9 cellular contexts compared by ENCODE assay signal in the genomic region with DNA sequence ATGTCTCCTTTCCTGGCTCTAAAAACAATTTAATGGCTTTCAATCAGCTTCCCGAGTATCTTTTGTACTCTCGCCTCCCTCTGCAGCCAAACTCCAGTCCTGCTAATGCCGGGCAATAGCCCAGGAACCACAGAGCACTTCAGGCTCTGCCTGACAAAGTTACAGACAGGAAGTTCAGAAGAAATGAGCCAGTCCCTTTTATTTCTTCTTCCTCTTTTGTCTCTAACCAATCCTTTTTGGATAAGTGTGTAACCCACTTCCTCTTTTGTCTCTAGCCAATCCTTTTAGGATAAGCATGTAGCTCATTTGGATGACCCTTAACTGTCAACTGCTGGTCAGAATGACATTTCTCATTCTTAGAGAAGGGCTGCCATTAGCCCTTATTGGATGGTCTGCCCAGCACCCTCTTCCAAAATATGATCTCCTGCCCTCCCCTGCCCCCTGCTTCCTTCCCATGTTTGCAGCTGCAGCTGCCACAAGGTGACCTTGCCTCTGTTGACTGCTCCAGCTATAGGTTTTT. TPM values are rescaled to one million over a fixed set of nuclear protein-coding genes. Genes with fewer than 3 reads are reported as not detected.
DNase-seq lines count a peak whose midpoint lies in the region; ATAC-seq and TF ChIP-seq lines count a peak whose summit lies in the region.
"Had no signal": no experiment of that assay in that cellular context is flagged by ENCODE, and none has a peak within 500 bp of the region (broad histone marks: within the 10 kb centered on the region; RNA-seq: fewer than 3 reads in every experiment).

No MANE protein-coding gene starts in this region.

- intact Hi-C loops in esophagus muscularis mucosa (cut with DNase I) (no loop called here), psoas muscle (cut with DNase I) (no loop called here)

- H3K36me3 Mint-ChIP-seq in CD8-positive, alpha-beta memory T cell = no peaks in the 10 kb centered on the region

- peak overlapping the region in 7 of 8 donors; percentile 40 to 88 (median 76) for H3K27ac Mint-ChIP-seq in CD8-positive, alpha-beta memory T cell

- no peaks in the 10 kb centered on the region for H3K27me3 ChIP-seq in CD8-positive, alpha-beta memory T cell (ENCODE audit: insufficient read depth, low read length, poor library complexity, severe bottlenecking)
- H3K27me3 ChIP-seq in esophagus muscularis mucosa (no peaks in the 10 kb centered on the region), psoas muscle (ENCODE audit: insufficient read depth in 3 of 3, low read length in 2 of 3) (no peaks in the 10 kb centered on the region)

- TF ChIP-seq POLR2A in esophagus muscularis mucosa (IDR thresholded peaks at IDR 0.05; ENCODE audit: low read depth) = no peak

- POLR2A ChIA-PET in CD8-positive, alpha-beta memory T cell (lab: Charles Lee) = interaction anchor here (0.6 kb wide), 1 partner anchor 1101 kb away, joined by 5 read pairs; no protein-coding TSS in a partner anchor

- no peaks in the 10 kb centered on the region for H3K36me3 ChIP-seq in CD8-positive, alpha-beta memory T cell (ENCODE audit: insufficient read depth, low read length)
- H3K36me3 ChIP-seq in esophagus muscularis mucosa (peaks cover 0 to 12% (median 3%) of the 10 kb centered on the region in 4 donors), psoas muscle (ENCODE audit: insufficient read depth in 1 of 2, low read depth in 1 of 2) (peaks cover 0 to 3% of the 10 kb centered on the region in 2 donors)

- no peak for TF ChIP-seq EP300 in esophagus muscularis mucosa (IDR thresholded peaks at IDR 0.05)

- H3K9me3 ChIP-seq in CD8-positive, alpha-beta memory T cell (ENCODE audit: low read length) = no peaks in the 10 kb centered on the region
- H3K9me3 ChIP-seq in esophagus muscularis mucosa = no peaks in the 10 kb centered on the region
- H3K9me3 ChIP-seq in psoas muscle = no peaks in the 10 kb centered on the region

- DNase-seq in CD8-positive, alpha-beta memory T cell = no peak
- peak; percentile 89 for DNase-seq in OCI-M2 (lab: John Stamatoyannopoulos, UW; ENCODE audit: unreplicated experiment)
- DNase-seq in esophagus muscularis mucosa (ENCODE audit: extremely low spot score) = no peak
- peak in 1 of 2 donors; percentile 27 for DNase-seq in psoas muscle
- no peak for DNase-seq in effector CD4-positive, alpha-beta T cell
- DNase-seq in NCI-H526 treated with DMSO at 0.1 percent for 48 hours (lab: John Stamatoyannopoulos, UW) = no peak

- peak overlapping the region in 2 of 7 donors; percentile 18 to 50 for H3K4me3 Mint-ChIP-seq in CD8-positive, alpha-beta memory T cell

- peaks cover 0 to 1% of the 10 kb centered on the region in 2 donors for H3K27me3 Mint-ChIP-seq in CD8-positive, alpha-beta memory T cell

- WGBS in esophagus muscularis mucosa = 19% methylated on average over 3 of the region's 3 CpGs
- 19 to 30% (median 29%) methylated on average over 3 of the region's 3 CpGs for WGBS in psoas muscle, 3 donors

- ATAC-seq in GM21515 (IDR thresholded peaks at IDR 0.05; ENCODE audit: unreplicated experiment) (peak; percentile 51), psoas muscle (peak; percentile 53 to 63 (median 60)), HG02884 (IDR thresholded peaks at IDR 0.05; ENCODE audit: unreplicated experiment) (no peak)

- no peak overlapping the region for H3K4me3 ChIP-seq in CD8-positive, alpha-beta memory T cell (ENCODE audit: low read length)
- H3K4me3 ChIP-seq in esophagus muscularis mucosa = no peak overlapping the region
- no peak overlapping the region for H3K4me3 ChIP-seq in psoas muscle

- no peaks in the 10 kb centered on the region for H3K9me3 Mint-ChIP-seq in CD8-positive, alpha-beta memory T cell

- H3K4me1 ChIP-seq in CD8-positive, alpha-beta memory T cell (ENCODE audit: insufficient read depth, low read length) = peaks cover 35% of the 10 kb centered on the region
- H3K4me1 ChIP-seq in esophagus muscularis mucosa (peaks cover 12 to 16% (median 14%) of the 10 kb centered on the region in 4 donors), psoas muscle (peaks cover 9% of the 10 kb centered on the region)

- TF ChIP-seq CTCF in esophagus muscularis mucosa (IDR thresholded peaks at IDR 0.05) = no peak
- no peak for TF ChIP-seq CTCF in psoas muscle (IDR thresholded peaks at IDR 0.05)

- peaks cover 22 to 34% (median 33%) of the 10 kb centered on the region in 3 donors for H3K4me1 Mint-ChIP-seq in CD8-positive, alpha-beta memory T cell

- peak overlapping the region; percentile 33 for H3K27ac ChIP-seq in CD8-positive, alpha-beta memory T cell (ENCODE audit: low read depth, low read length)
- peak overlapping the region; percentile 32 to 67 (median 56) for H3K27ac ChIP-seq in esophagus muscularis mucosa (replicated peaks in 1 of 4)
- H3K27ac ChIP-seq in psoas muscle = peak overlapping the region; percentile 13
- H3K27ac ChIP-seq: epithelial cell of prostate had no signal

- CTCF ChIA-PET in CD8-positive, alpha-beta memory T cell (lab: Charles Lee) = interaction anchor here (1.2 to 2.7 kb wide), 6 partner anchors 8 to 181 kb away, joined by 4 to 13 read pairs (median 6); a partner anchor contains a TSS

RNA-seq across cellular contexts. Expression of a gene that starts 6.4 kb away (rescaled TPM):
- 10 to 100 TPM; 12.1 to 15.2 TPM for total RNA-seq in CD8-positive, alpha-beta memory T cell
- 12.0 TPM for polyA plus RNA-seq in CD8-positive, alpha-beta memory T cell
- total RNA-seq in esophagus muscularis mucosa = 10 to 100 TPM in 2 of 4 donors, 1 to 10 TPM in 2; 6.3 to 15.1 (median 11.2) TPM
- 10 to 100 TPM; 12.8 to 20.7 (median 14.3) TPM for total RNA-seq in psoas muscle
- 1 to 10 TPM; 3.1 to 7.4 (median 4.7) TPM for polyA plus RNA-seq in psoas muscle

RNA-seq across cellular contexts. Expression of a gene that starts 15.4 kb away (rescaled TPM):
- 1 to 10 TPM; 7.6 to 7.9 TPM for total RNA-seq in CD8-positive, alpha-beta memory T cell
- 2.3 TPM for polyA plus RNA-seq in CD8-positive, alpha-beta memory T cell
- total RNA-seq in esophagus muscularis mucosa = 10 to 100 TPM; 11.4 to 18.5 (median 14.0) TPM
- total RNA-seq in psoas muscle = 1 to 10 TPM in 3 of 4 donors, under 1 TPM in 1; 0.64 to 1.9 (median 1.2) TPM
- 1 to 10 TPM; 1.2 to 1.8 (median 1.8) TPM for polyA plus RNA-seq in psoas muscle
